In genomic region chr2:219508933-219509779, GRCh38 we compare ENCODE assay signal across 8 cellular contexts. TPM values are rescaled to one million over a fixed set of nuclear protein-coding genes. Genes with fewer than 3 reads are reported as not detected.
DNase-seq lines count a peak whose midpoint lies in the region; ATAC-seq and TF ChIP-seq lines count a peak whose summit lies in the region.
"Had no signal": no experiment of that assay in that cellular context is flagged by ENCODE, and none has a peak within 500 bp of the region (broad histone marks: within the 10 kb centered on the region; RNA-seq: fewer than 3 reads in every experiment).

No MANE protein-coding gene starts in this region.

- H3K9me3 Mint-ChIP-seq in effector memory CD8-positive, alpha-beta T cell, result no peaks in the 10 kb centered on the region

- peaks cover 53 to 67% of the 10 kb centered on the region in 2 donors for H3K27me3 Mint-ChIP-seq in effector memory CD8-positive, alpha-beta T cell

- peak overlapping the region; percentile 63 to 67 for H3K4me3 Mint-ChIP-seq in effector memory CD8-positive, alpha-beta T cell

- no peaks in the 10 kb centered on the region for H3K9me3 ChIP-seq in Peyer's patch
- H3K9me3 ChIP-seq: prostate gland had no signal

- H3K27ac Mint-ChIP-seq in effector memory CD8-positive, alpha-beta T cell, result no peak overlapping the region

- DNase-seq in effector memory CD8-positive, alpha-beta T cell, result no peak
- DNase-seq in skeletal muscle cell (ENCODE audit: low read depth) (no peak), islet precursor cell (no peak), OCI-M2 (lab: John Stamatoyannopoulos, UW; ENCODE audit: unreplicated experiment) (no peak), Peyer's patch (no peak)

- peaks cover 0 to 32% (median 0%) of the 10 kb centered on the region in 3 donors for H3K36me3 ChIP-seq in Peyer's patch

- no peak for TF ChIP-seq CTCF in Peyer's patch (IDR thresholded peaks at IDR 0.05)

- peaks cover 24 to 25% of the 10 kb centered on the region in 2 donors for H3K4me1 Mint-ChIP-seq in effector memory CD8-positive, alpha-beta T cell (ENCODE audit: low read depth in 2 of 2)

- H3K27me3 ChIP-seq in Peyer's patch, result peaks cover 0 to 14% of the 10 kb centered on the region in 2 donors

- H3K4me3 ChIP-seq in skeletal muscle cell (ENCODE audit: low read depth, low read length), result peak overlapping the region; percentile 38
- peak overlapping the region in 1 of 4 donors; percentile 23 for H3K4me3 ChIP-seq in Peyer's patch
- H3K4me3 ChIP-seq: prostate gland had no signal

- no peak for TF ChIP-seq POLR2A in Peyer's patch (IDR thresholded peaks at IDR 0.05)

- peak; percentile 25 for ATAC-seq in GM19463 (IDR thresholded peaks at IDR 0.05; ENCODE audit: unreplicated experiment)
- ATAC-seq in HG03432 (IDR thresholded peaks at IDR 0.05; ENCODE audit: unreplicated experiment), result peak; percentile 24
- peak; percentile 36 for ATAC-seq in effector memory CD8-positive, alpha-beta T cell (replicated peaks)

- peaks cover 19% of the 10 kb centered on the region for H3K36me3 Mint-ChIP-seq in effector memory CD8-positive, alpha-beta T cell (ENCODE audit: insufficient read depth)

- H3K27ac ChIP-seq in Peyer's patch, result no peak overlapping the region
- H3K27ac ChIP-seq: prostate gland had no signal

- H3K4me1 ChIP-seq in Peyer's patch, result peaks cover 0 to 13% (median 0%) of the 10 kb centered on the region in 4 donors

RNA-seq across cellular contexts. Expression of gene ASIC4, which starts 5.1 kb away (rescaled TPM):
- under 1 TPM in 1 of 4 donors, not detected in 3; 0.27 TPM for total RNA-seq in Peyer's patch

RNA-seq across cellular contexts. Expression of gene GMPPA, which starts 10.5 kb away (rescaled TPM):
- 10 to 100 TPM; 35.0 to 69.6 (median 38.9) TPM for total RNA-seq in Peyer's patch

RNA-seq across cellular contexts. Expression of gene CHPF, which starts 34.5 kb away (rescaled TPM):
- 100 to 1,000 TPM in 1 of 4 donors, 10 to 100 TPM in 3; 19.0 to 122 (median 90.5) TPM for total RNA-seq in Peyer's patch

RNA-seq across cellular contexts. Expression of gene TMEM198, which starts 34.7 kb away (rescaled TPM):
- 10 to 100 TPM in 3 of 4 donors, 1 to 10 TPM in 1; 6.6 to 25.5 (median 13.9) TPM for total RNA-seq in Peyer's patch
